ENCODE assay signal across 20 cellular contexts in the genomic region with DNA sequence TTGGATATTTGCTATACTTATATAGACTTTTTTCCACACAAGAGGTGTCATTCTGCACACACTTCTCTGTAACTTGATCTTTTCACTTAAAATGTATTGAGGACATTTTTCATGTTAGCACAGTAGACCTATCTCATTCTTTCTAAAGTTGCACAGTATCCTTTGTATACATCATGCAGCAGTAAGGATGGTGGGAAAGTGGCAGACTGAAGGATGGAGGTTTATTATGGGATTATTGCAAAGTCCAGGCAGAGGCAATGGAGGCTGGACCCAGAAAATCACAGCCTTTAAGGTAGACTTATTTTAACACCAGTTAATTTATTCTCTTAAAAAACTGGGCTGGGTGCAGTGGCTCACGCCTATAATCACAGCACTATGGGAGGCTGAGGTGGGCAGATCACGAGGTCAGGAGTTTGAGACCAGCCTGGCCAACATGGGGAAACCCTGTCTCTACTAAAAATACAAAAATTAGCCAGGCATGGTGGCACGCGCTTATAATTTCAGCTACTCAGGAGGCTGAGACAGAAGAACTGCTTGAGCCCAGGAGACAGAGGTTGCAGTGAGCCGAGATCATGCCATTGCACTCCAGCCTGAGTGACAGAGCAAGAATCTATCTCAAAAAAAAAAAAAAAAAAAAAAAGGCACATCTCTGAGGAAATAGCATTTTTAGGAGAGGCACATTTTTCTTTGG. TPM values are rescaled to one million over a fixed set of nuclear protein-coding genes. Genes with fewer than 3 reads are reported as not detected.
DNase-seq lines count a peak whose midpoint lies in the region; ATAC-seq, FAIRE-seq and TF ChIP-seq lines count a peak whose summit lies in the region.
"Had no signal": no experiment of that assay in that cellular context is flagged by ENCODE, and none has a peak within 500 bp of the region (broad histone marks: within the 10 kb centered on the region; RNA-seq: fewer than 3 reads in every experiment).

No MANE protein-coding gene starts in this region.

- peak overlapping the region; percentile 55 for H3K4me3 Mint-ChIP-seq in activated naive CD4-positive, alpha-beta T cell treated with anti-CD3 and anti-CD28 coated beads, Interleukin-2, amount 50 U/mL, for 24 hours
- H3K4me3 Mint-ChIP-seq in activated naive CD8-positive, alpha-beta T cell treated with anti-CD3 and anti-CD28 coated beads, Interleukin-2, amount 10 ng/mL, durations not matched to agents 7 days and 5 days: peak overlapping the region; percentile 56
- peak overlapping the region; percentile 54 for H3K4me3 Mint-ChIP-seq in stimulated activated naive B cell treated with anti-CD40 and anti-IgM and Interleukin-4, amounts not matched to agents 10 μg/mL and 1 μg/mL and 100 μg/mL, for 72 hours

- no peaks in the 10 kb centered on the region for H3K36me3 ChIP-seq in OCI-LY1 (ENCODE audit: insufficient read depth, low read length)
- H3K36me3 ChIP-seq: HAP-1, thoracic aorta, WERI-Rb-1 had no signal

- H2AFZ ChIP-seq in OCI-LY1 (ENCODE audit: low read length): no peak overlapping the region

- peak overlapping the region; percentile 22; the same call in 1 of the 2 replicates for H3K4me2 ChIP-seq in OCI-LY1 (ENCODE audit: low read length)

- DNase-seq in activated naive CD4-positive, alpha-beta T cell treated with Interleukin-2 at 50 U/mL for 16 hours: no peak
- DNase-seq in activated naive CD8-positive, alpha-beta T cell treated with anti-CD3 and anti-CD28 coated beads, Interleukin-2, amount 10 ng/mL, durations not matched to agents 7 days and 5 days: no peak
- DNase-seq in stimulated activated naive B cell treated with anti-CD40 and anti-IgM and Interleukin-4, amounts not matched to agents 10 μg/mL and 1 μg/mL and 100 μg/mL, for 72 hours: peak; percentile 63
- DNase-seq in NCI-H1417 treated with DMSO at 0.1 percent for 48 hours (lab: John Stamatoyannopoulos, UW) (no peak), coronary artery (ENCODE audit: low spot score) (no peak), HTR-8/SVneo (ENCODE audit: insufficient read length, low spot score) (no peak)
- DNase-seq: amygdala; naive thymus-derived CD8-positive, alpha-beta T cell; NCI-H345; NK-92 treated with Interleukin-12 subunit alpha and Interleukin-12 subunit beta, amount 100 ng/mL, for 24 hours; posterior cingulate gyrus; stimulated activated CD4-positive, alpha-beta T cell treated with anti-CD3 and anti-CD28 coated beads, Interleukin-2, amount 100 ng/mL, for 48 hours; WERI-Rb-1 had no signal

- H3F3A ChIP-seq in OCI-LY1 (ENCODE audit: insufficient read depth, low read length): peaks cover 8% of the 10 kb centered on the region; the same call in 1 of the 2 replicates

- H3K36me3 Mint-ChIP-seq in activated naive CD4-positive, alpha-beta T cell treated with anti-CD3 and anti-CD28 coated beads, Interleukin-2, amount 50 U/mL, for 24 hours: peaks cover 56% of the 10 kb centered on the region
- peaks cover 71% of the 10 kb centered on the region for H3K36me3 Mint-ChIP-seq in activated naive CD8-positive, alpha-beta T cell treated with anti-CD3 and anti-CD28 coated beads, Interleukin-2, amount 10 ng/mL, durations not matched to agents 7 days and 5 days
- H3K36me3 Mint-ChIP-seq in stimulated activated naive B cell treated with anti-CD40 and anti-IgM and Interleukin-4, amounts not matched to agents 10 μg/mL and 1 μg/mL and 100 μg/mL, for 72 hours: peaks cover 61 to 80% of the 10 kb centered on the region in 2 donors

- TF ChIP-seq CTCF in OCI-LY1 (IDR thresholded peaks at IDR 0.05; ENCODE audit: low read length) (no peak), coronary artery (IDR thresholded peaks at IDR 0.05) (no peak)

- no peaks in the 10 kb centered on the region for H3K79me2 ChIP-seq in OCI-LY1 (ENCODE audit: insufficient read depth, low read length)

- no peaks in the 10 kb centered on the region for H4K20me1 ChIP-seq in OCI-LY1 (ENCODE audit: insufficient read depth, low read length)

- no peaks in the 10 kb centered on the region for H3K27me3 ChIP-seq in OCI-LY1 (ENCODE audit: insufficient read depth, low read length)

- H3K27ac ChIP-seq in OCI-LY1 (ENCODE audit: low read depth, low read length, poor library complexity, severe bottlenecking): peak overlapping the region; percentile 82
- H3K27ac ChIP-seq in coronary artery: no peak overlapping the region
- H3K27ac ChIP-seq: thoracic aorta, WERI-Rb-1 had no signal

- POLR2A ChIA-PET in activated naive CD8-positive, alpha-beta T cell treated with anti-CD3 and anti-CD28 coated beads, Interleukin-2, amount 10 ng/mL, durations not matched to agents 7 days and 5 days (lab: Charles Lee): interaction anchor here (3.8 kb wide), 1 partner anchor 19 kb away, joined by 13 read pairs; no protein-coding TSS in a partner anchor

- H3K9me3 ChIP-seq in OCI-LY1 (ENCODE audit: low read length): no peaks in the 10 kb centered on the region
- H3K9me3 ChIP-seq: HAP-1, thoracic aorta had no signal

- H3K27me3 Mint-ChIP-seq in activated naive CD4-positive, alpha-beta T cell treated with anti-CD3 and anti-CD28 coated beads, Interleukin-2, amount 50 U/mL, for 24 hours: no peaks in the 10 kb centered on the region
- H3K27me3 Mint-ChIP-seq in activated naive CD8-positive, alpha-beta T cell treated with anti-CD3 and anti-CD28 coated beads, Interleukin-2, amount 10 ng/mL, durations not matched to agents 7 days and 5 days: no peaks in the 10 kb centered on the region
- no peaks in the 10 kb centered on the region for H3K27me3 Mint-ChIP-seq in stimulated activated naive B cell treated with anti-CD40 and anti-IgM and Interleukin-4, amounts not matched to agents 10 μg/mL and 1 μg/mL and 100 μg/mL, for 72 hours
- H3K27me3 Mint-ChIP-seq: naive thymus-derived CD8-positive, alpha-beta T cell had no signal

- H3K9me2 ChIP-seq in OCI-LY1 (ENCODE audit: low read depth, low read length): no peaks in the 10 kb centered on the region

- no peak for FAIRE-seq in HTR-8/SVneo (lab: Jason Lieb, UNC)
- FAIRE-seq: D721Med, keratinocyte had no signal

- H3K4me1 Mint-ChIP-seq in activated naive CD4-positive, alpha-beta T cell treated with anti-CD3 and anti-CD28 coated beads, Interleukin-2, amount 50 U/mL, for 24 hours: peaks cover 86% of the 10 kb centered on the region
- H3K4me1 Mint-ChIP-seq in activated naive CD8-positive, alpha-beta T cell treated with anti-CD3 and anti-CD28 coated beads, Interleukin-2, amount 10 ng/mL, durations not matched to agents 7 days and 5 days: peaks cover 73% of the 10 kb centered on the region
- peaks cover 51 to 82% of the 10 kb centered on the region in 2 donors for H3K4me1 Mint-ChIP-seq in stimulated activated naive B cell treated with anti-CD40 and anti-IgM and Interleukin-4, amounts not matched to agents 10 μg/mL and 1 μg/mL and 100 μg/mL, for 72 hours

- peaks cover 4% of the 10 kb centered on the region for H3K9me3 Mint-ChIP-seq in activated naive CD4-positive, alpha-beta T cell treated with anti-CD3 and anti-CD28 coated beads, Interleukin-2, amount 50 U/mL, for 24 hours
- peaks cover 5% of the 10 kb centered on the region for H3K9me3 Mint-ChIP-seq in activated naive CD8-positive, alpha-beta T cell treated with anti-CD3 and anti-CD28 coated beads, Interleukin-2, amount 10 ng/mL, durations not matched to agents 7 days and 5 days
- peaks cover 10 to 18% of the 10 kb centered on the region in 2 donors for H3K9me3 Mint-ChIP-seq in stimulated activated naive B cell treated with anti-CD40 and anti-IgM and Interleukin-4, amounts not matched to agents 10 μg/mL and 1 μg/mL and 100 μg/mL, for 72 hours

- no peak for ATAC-seq in activated naive CD8-positive, alpha-beta T cell treated with anti-CD3 and anti-CD28 coated beads, Interleukin-2, amount 10 ng/mL, durations not matched to agents 7 days and 5 days (ENCODE audit: low read depth)
- ATAC-seq in stimulated activated naive B cell treated with anti-CD40 and anti-IgM and Interleukin-4, amounts not matched to agents 10 μg/mL and 1 μg/mL and 100 μg/mL, for 72 hours (replicated peaks): peak; percentile 55 to 61
- ATAC-seq: naive thymus-derived CD8-positive, alpha-beta T cell had no signal

- H3K4me3 ChIP-seq in OCI-LY1 (ENCODE audit: low read depth, low read length, poor library complexity, severe bottlenecking) (no peak overlapping the region), coronary artery (no peak overlapping the region)
- H3K4me3 ChIP-seq: HAP-1, thoracic aorta had no signal

- H3K4me1 ChIP-seq in OCI-LY1 (ENCODE audit: insufficient read depth, low read length, severe bottlenecking): peaks cover 65% of the 10 kb centered on the region

- peak overlapping the region; percentile 36 for H3K9ac ChIP-seq in OCI-LY1 (ENCODE audit: low read length)

- peak overlapping the region; percentile 92 for H3K27ac Mint-ChIP-seq in activated naive CD4-positive, alpha-beta T cell treated with anti-CD3 and anti-CD28 coated beads, Interleukin-2, amount 50 U/mL, for 24 hours
- H3K27ac Mint-ChIP-seq in activated naive CD8-positive, alpha-beta T cell treated with anti-CD3 and anti-CD28 coated beads, Interleukin-2, amount 10 ng/mL, durations not matched to agents 7 days and 5 days: peak overlapping the region; percentile 97
- peak overlapping the region; percentile 96 for H3K27ac Mint-ChIP-seq in stimulated activated naive B cell treated with anti-CD40 and anti-IgM and Interleukin-4, amounts not matched to agents 10 μg/mL and 1 μg/mL and 100 μg/mL, for 72 hours

RNA-seq across cellular contexts. Expression of gene SLAMF1, which starts 25.8 kb away (rescaled TPM):
- total RNA-seq in activated naive CD8-positive, alpha-beta T cell treated with anti-CD3 and anti-CD28 coated beads, Interleukin-2, amount 10 ng/mL, durations not matched to agents 7 days and 5 days: 10 to 100 TPM; 41.3 to 42.6 TPM
- total RNA-seq: lung microvascular endothelial cell had no signal

RNA-seq across cellular contexts. Expression of gene CD84, which starts 41.8 kb away (rescaled TPM):
- total RNA-seq in activated naive CD8-positive, alpha-beta T cell treated with anti-CD3 and anti-CD28 coated beads, Interleukin-2, amount 10 ng/mL, durations not matched to agents 7 days and 5 days: 10 to 100 TPM; 58.5 to 66.8 TPM
- total RNA-seq: lung microvascular endothelial cell had no signal
